8 cellular contexts compared by ENCODE assay signal in the genomic region with DNA sequence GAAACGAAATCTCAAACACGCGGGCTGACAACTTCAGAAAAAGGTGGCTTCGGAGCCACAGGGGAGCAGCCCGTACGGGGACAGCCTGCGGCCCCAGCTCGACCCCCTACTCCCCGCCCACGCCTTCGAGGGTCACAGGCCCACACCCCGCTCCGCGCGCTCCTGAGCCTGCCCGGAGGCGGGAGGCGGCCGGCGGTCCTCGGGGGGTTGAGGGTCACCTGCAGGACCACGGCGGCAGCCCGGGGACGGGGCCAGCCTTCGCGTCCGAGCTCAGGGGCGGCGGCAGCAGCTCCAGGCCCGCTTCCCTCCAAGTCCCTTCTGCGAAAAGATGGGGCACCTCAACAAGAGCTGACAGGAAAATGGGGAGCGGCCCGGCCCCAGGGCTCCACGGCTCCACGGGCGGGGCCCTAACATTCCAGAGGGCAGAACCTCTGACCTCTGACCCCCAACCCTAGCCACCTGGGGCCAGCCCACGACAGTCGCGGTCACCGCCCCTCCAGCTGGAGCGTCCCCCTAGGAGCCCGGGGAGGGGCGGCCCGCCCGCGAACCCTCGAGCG. TPM values are rescaled to one million over a fixed set of nuclear protein-coding genes. Genes with fewer than 3 reads are reported as not detected.
DNase-seq lines count a peak whose midpoint lies in the region; ATAC-seq and TF ChIP-seq lines count a peak whose summit lies in the region.

No MANE protein-coding gene starts in this region.

- H3K36me3 Mint-ChIP-seq in naive thymus-derived CD8-positive, alpha-beta T cell: peaks cover 0 to 8% (median 0%) of the 10 kb centered on the region in 3 donors

- POLR2A ChIA-PET in naive thymus-derived CD8-positive, alpha-beta T cell (lab: Charles Lee): interaction anchor here (1.0 to 1.9 kb wide), 13 partner anchors 9 to 618 kb away, joined by 3 to 16 read pairs (median 5); a partner anchor contains a TSS

- H3K4me1 Mint-ChIP-seq in naive thymus-derived CD8-positive, alpha-beta T cell: peaks cover 7 to 23% (median 21%) of the 10 kb centered on the region in 4 donors

- peak overlapping the region; percentile 60 to 93 (median 88) for H3K4me3 Mint-ChIP-seq in naive thymus-derived CD8-positive, alpha-beta T cell

- ATAC-seq in HG02852 (IDR thresholded peaks at IDR 0.05; ENCODE audit: unreplicated experiment): peak; percentile 27
- ATAC-seq in naive thymus-derived CD8-positive, alpha-beta T cell: peak; percentile 2 to 43

- no peaks in the 10 kb centered on the region for H3K9me3 Mint-ChIP-seq in naive thymus-derived CD8-positive, alpha-beta T cell

- peak; percentile 21 for DNase-seq in activated CD4-positive, alpha-beta T cell treated with anti-CD3 and anti-CD28 coated beads for 48 hours
- no peak for DNase-seq in activated CD4-positive, alpha-beta T cell treated with anti-CD3 and anti-CD28 coated beads, Interleukin-2, amount 50 U/mL, for 4 hours
- peak; percentile 13 for DNase-seq in RKO (ENCODE audit: low spot score)
- peak; percentile 36 for DNase-seq in epithelial cell of esophagus (ENCODE audit: low read depth)
- DNase-seq in naive thymus-derived CD8-positive, alpha-beta T cell: peak in 3 of 10 donors; percentile 12 to 64 (median 18)
- DNase-seq in effector CD8-positive, alpha-beta T cell (lab: John Stamatoyannopoulos, UW): no peak
- no peak for DNase-seq in NCI-H446 (lab: John Stamatoyannopoulos, UW)

- no peaks in the 10 kb centered on the region for H3K27me3 Mint-ChIP-seq in naive thymus-derived CD8-positive, alpha-beta T cell

- TF ChIP-seq CTCF in epithelial cell of esophagus (IDR thresholded peaks at IDR 0.05; ENCODE audit: insufficient read depth, low read depth, low read length, missing control alignments): no peak

- H3K4me3 ChIP-seq in epithelial cell of esophagus (ENCODE audit: low read length): peak overlapping the region; percentile 75

- H3K27ac Mint-ChIP-seq in naive thymus-derived CD8-positive, alpha-beta T cell: peak overlapping the region in 7 of 10 donors; percentile 48 to 90 (median 86)

RNA-seq across cellular contexts. Expression of a gene that starts 0.4 kb away (rescaled TPM):
- total RNA-seq in naive thymus-derived CD8-positive, alpha-beta T cell: 10 to 100 TPM; 14.5 to 17.4 TPM
- polyA plus RNA-seq in naive thymus-derived CD8-positive, alpha-beta T cell: 1 to 10 TPM; 2.4 to 5.2 (median 3.8) TPM

Comparison
In these comparisons a context has a peak if more than half of its experiments do, and no peak if none do; other contexts are left out.
1. DNase-seq: peak in activated CD4-positive, alpha-beta T cell treated with anti-CD3 and anti-CD28 coated beads for 48 hours (single experiment), RKO (single experiment) and epithelial cell of esophagus (single experiment); none in activated CD4-positive, alpha-beta T cell treated with anti-CD3 and anti-CD28 coated beads, Interleukin-2, amount 50 U/mL, for 4 hours (0 of 2), effector CD8-positive, alpha-beta T cell (single experiment) and NCI-H446 (0 of 2).